1 cellular context compared by ENCODE assay signal in the genomic region with DNA sequence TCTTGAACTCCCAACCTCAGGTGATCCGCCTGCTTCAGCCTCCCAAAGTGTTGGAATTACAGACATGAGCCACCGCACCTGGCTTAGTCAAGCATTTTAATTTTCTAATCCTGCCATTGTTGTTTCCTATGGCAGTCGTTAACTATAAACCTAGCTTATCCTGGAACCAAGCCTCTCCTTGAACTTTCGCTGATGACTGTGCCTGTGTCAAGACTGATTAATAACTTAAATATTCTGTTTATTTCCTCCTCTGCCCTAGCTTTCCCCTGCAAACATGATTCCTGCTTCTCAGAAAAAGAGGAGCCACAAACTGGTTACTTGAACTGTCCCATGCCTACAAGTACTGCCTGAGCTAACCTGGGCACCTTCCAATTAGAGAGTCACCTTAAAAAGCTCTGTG.
A peak's percentile ranks its signal among the peaks of the same experiment; 100 is the strongest.
TF ChIP-seq lines count a peak whose summit lies in the region.

No MANE protein-coding gene starts in this region.

TF ChIP-seq in HepG2, 621 proteins besides CTCF, POLR2A, EP300 and RAD21:
- TF ChIP-seq, protein P1, sequence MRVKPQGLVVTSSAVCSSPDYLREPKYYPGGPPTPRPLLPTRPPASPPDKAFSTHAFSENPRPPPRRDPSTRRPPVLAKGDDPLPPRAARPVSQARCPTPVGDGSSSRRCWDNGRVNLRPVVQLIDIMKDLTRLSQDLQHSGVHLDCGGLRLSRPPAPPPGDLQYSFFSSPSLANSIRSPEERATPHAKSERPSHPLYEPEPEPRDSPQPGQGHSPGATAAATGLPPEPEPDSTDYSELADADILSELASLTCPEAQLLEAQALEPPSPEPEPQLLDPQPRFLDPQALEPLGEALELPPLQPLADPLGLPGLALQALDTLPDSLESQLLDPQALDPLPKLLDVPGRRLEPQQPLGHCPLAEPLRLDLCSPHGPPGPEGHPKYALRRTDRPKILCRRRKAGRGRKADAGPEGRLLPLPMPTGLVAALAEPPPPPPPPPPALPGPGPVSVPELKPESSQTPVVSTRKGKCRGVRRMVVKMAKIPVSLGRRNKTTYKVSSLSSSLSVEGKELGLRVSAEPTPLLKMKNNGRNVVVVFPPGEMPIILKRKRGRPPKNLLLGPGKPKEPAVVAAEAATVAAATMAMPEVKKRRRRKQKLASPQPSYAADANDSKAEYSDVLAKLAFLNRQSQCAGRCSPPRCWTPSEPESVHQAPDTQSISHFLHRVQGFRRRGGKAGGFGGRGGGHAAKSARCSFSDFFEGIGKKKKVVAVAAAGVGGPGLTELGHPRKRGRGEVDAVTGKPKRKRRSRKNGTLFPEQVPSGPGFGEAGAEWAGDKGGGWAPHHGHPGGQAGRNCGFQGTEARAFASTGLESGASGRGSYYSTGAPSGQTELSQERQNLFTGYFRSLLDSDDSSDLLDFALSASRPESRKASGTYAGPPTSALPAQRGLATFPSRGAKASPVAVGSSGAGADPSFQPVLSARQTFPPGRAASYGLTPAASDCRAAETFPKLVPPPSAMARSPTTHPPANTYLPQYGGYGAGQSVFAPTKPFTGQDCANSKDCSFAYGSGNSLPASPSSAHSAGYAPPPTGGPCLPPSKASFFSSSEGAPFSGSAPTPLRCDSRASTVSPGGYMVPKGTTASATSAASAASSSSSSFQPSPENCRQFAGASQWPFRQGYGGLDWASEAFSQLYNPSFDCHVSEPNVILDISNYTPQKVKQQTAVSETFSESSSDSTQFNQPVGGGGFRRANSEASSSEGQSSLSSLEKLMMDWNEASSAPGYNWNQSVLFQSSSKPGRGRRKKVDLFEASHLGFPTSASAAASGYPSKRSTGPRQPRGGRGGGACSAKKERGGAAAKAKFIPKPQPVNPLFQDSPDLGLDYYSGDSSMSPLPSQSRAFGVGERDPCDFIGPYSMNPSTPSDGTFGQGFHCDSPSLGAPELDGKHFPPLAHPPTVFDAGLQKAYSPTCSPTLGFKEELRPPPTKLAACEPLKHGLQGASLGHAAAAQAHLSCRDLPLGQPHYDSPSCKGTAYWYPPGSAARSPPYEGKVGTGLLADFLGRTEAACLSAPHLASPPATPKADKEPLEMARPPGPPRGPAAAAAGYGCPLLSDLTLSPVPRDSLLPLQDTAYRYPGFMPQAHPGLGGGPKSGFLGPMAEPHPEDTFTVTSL (CRISPR knock-in tag; IDR thresholded peaks at IDR 0.05; ENCODE audit: borderline replicate concordance) = peak; percentile 30; the same call in 1 of the 2 replicates
- TF ChIP-seq, protein P2, sequence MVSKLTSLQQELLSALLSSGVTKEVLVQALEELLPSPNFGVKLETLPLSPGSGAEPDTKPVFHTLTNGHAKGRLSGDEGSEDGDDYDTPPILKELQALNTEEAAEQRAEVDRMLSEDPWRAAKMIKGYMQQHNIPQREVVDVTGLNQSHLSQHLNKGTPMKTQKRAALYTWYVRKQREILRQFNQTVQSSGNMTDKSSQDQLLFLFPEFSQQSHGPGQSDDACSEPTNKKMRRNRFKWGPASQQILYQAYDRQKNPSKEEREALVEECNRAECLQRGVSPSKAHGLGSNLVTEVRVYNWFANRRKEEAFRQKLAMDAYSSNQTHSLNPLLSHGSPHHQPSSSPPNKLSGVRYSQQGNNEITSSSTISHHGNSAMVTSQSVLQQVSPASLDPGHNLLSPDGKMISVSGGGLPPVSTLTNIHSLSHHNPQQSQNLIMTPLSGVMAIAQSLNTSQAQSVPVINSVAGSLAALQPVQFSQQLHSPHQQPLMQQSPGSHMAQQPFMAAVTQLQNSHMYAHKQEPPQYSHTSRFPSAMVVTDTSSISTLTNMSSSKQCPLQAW (CRISPR knock-in tag; IDR thresholded peaks at IDR 0.05) = 0 out of 2 replicates have a peak, but pooled peaks have one; percentile 16
- TF ChIP-seq SAP130 (CRISPR knock-in tag; IDR thresholded peaks at IDR 0.05; ENCODE audit: low read depth) (peak; percentile 20; the same call in 1 of the 2 replicates), ZNF501 (CRISPR knock-in tag; IDR thresholded peaks at IDR 0.05) (peak; percentile 36; the same call in 1 of the 2 replicates), RARA (CRISPR knock-in tag; IDR thresholded peaks at IDR 0.05) (peak; percentile 66), SMARCC2 (IDR thresholded peaks at IDR 0.05) (peak; percentile 35; the same call in 1 of the 2 replicates), ZNF557 (CRISPR knock-in tag; IDR thresholded peaks at IDR 0.05) (no peak), FOSL2 (CRISPR knock-in tag; IDR thresholded peaks at IDR 0.05) (peak; percentile 28; the same call in 1 of the 2 replicates), ELF3 (CRISPR knock-in tag; IDR thresholded peaks at IDR 0.05) (peak; percentile 51; the same call in 1 of the 2 replicates), ATF1 (CRISPR knock-in tag; IDR thresholded peaks at IDR 0.05) (no peak)
- TF ChIP-seq, protein P3, sequence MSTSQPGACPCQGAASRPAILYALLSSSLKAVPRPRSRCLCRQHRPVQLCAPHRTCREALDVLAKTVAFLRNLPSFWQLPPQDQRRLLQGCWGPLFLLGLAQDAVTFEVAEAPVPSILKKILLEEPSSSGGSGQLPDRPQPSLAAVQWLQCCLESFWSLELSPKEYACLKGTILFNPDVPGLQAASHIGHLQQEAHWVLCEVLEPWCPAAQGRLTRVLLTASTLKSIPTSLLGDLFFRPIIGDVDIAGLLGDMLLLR (CRISPR knock-in tag; IDR thresholded peaks at IDR 0.05) = no peak
- TF ChIP-seq, protein P4, sequence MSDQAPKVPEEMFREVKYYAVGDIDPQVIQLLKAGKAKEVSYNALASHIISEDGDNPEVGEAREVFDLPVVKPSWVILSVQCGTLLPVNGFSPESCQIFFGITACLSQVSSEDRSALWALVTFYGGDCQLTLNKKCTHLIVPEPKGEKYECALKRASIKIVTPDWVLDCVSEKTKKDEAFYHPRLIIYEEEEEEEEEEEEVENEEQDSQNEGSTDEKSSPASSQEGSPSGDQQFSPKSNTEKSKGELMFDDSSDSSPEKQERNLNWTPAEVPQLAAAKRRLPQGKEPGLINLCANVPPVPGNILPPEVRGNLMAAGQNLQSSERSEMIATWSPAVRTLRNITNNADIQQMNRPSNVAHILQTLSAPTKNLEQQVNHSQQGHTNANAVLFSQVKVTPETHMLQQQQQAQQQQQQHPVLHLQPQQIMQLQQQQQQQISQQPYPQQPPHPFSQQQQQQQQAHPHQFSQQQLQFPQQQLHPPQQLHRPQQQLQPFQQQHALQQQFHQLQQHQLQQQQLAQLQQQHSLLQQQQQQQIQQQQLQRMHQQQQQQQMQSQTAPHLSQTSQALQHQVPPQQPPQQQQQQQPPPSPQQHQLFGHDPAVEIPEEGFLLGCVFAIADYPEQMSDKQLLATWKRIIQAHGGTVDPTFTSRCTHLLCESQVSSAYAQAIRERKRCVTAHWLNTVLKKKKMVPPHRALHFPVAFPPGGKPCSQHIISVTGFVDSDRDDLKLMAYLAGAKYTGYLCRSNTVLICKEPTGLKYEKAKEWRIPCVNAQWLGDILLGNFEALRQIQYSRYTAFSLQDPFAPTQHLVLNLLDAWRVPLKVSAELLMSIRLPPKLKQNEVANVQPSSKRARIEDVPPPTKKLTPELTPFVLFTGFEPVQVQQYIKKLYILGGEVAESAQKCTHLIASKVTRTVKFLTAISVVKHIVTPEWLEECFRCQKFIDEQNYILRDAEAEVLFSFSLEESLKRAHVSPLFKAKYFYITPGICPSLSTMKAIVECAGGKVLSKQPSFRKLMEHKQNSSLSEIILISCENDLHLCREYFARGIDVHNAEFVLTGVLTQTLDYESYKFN (CRISPR knock-in tag; conservative IDR thresholded peaks at IDR 0.05) = peak; percentile 31; the same call in 1 of the 2 replicates
TF ChIP-seq in HepG2: peak in this region for 9.
